Comparison of ENCODE assay signal across 14 cellular contexts in genomic region chr3:99170867-99171517, GRCh38.
DNase-seq lines count a peak whose midpoint lies in the region; ATAC-seq and TF ChIP-seq lines count a peak whose summit lies in the region.
"Had no signal": no experiment of that assay in that cellular context is flagged by ENCODE, and none has a peak within 500 bp of the region (broad histone marks: within the 10 kb centered on the region; RNA-seq: fewer than 3 reads in every experiment).

No MANE protein-coding gene starts in this region.

- CTCF ChIA-PET in activated naive CD4-positive, alpha-beta T cell treated with anti-CD3 and anti-CD28 coated beads for 36 hours (lab: Charles Lee), result interaction anchor here (1.1 kb wide), 1 partner anchor 173 kb away, joined by 3 read pairs; no protein-coding TSS in a partner anchor

- no peaks in the 10 kb centered on the region for H3K4me1 Mint-ChIP-seq in stimulated activated effector memory CD8-positive, alpha-beta T cell treated with anti-CD3 and anti-CD28 coated beads, Interleukin-12 subunit alpha, Interleukin-12 subunit beta, amount 100 ng/mL, for 72 hours
- no peaks in the 10 kb centered on the region for H3K4me1 Mint-ChIP-seq in activated naive CD4-positive, alpha-beta T cell treated with anti-CD3 and anti-CD28 coated beads for 36 hours (ENCODE audit: low read depth)
- H3K4me1 Mint-ChIP-seq: GM23338 had no signal

- H3K36me3 ChIP-seq in lower lobe of right lung, result no peaks in the 10 kb centered on the region

- no peaks in the 10 kb centered on the region for H3K36me3 Mint-ChIP-seq in stimulated activated effector memory CD8-positive, alpha-beta T cell treated with anti-CD3 and anti-CD28 coated beads, Interleukin-12 subunit alpha, Interleukin-12 subunit beta, amount 100 ng/mL, for 72 hours
- no peaks in the 10 kb centered on the region for H3K36me3 Mint-ChIP-seq in activated naive CD4-positive, alpha-beta T cell treated with anti-CD3 and anti-CD28 coated beads for 36 hours (ENCODE audit: low read depth)

- H3K4me1 ChIP-seq in lower lobe of right lung, result no peaks in the 10 kb centered on the region
- H3K4me1 ChIP-seq: Caco-2 had no signal

- H3K9me3 Mint-ChIP-seq in stimulated activated effector memory CD8-positive, alpha-beta T cell treated with anti-CD3 and anti-CD28 coated beads, Interleukin-12 subunit alpha, Interleukin-12 subunit beta, amount 100 ng/mL, for 72 hours, result peaks cover 2% of the 10 kb centered on the region
- peaks cover 4% of the 10 kb centered on the region for H3K9me3 Mint-ChIP-seq in activated naive CD4-positive, alpha-beta T cell treated with anti-CD3 and anti-CD28 coated beads for 36 hours
- H3K9me3 Mint-ChIP-seq: CD4-positive, alpha-beta T cell; GM23338; HFFc6 had no signal

- H3K4me3 Mint-ChIP-seq in stimulated activated effector memory CD8-positive, alpha-beta T cell treated with anti-CD3 and anti-CD28 coated beads, Interleukin-12 subunit alpha, Interleukin-12 subunit beta, amount 100 ng/mL, for 72 hours, result no peak overlapping the region
- H3K4me3 Mint-ChIP-seq in activated naive CD4-positive, alpha-beta T cell treated with anti-CD3 and anti-CD28 coated beads for 36 hours, result no peak overlapping the region
- H3K4me3 Mint-ChIP-seq: CD4-positive, alpha-beta T cell; GM23338; HFFc6 had no signal

- H3K9me3 ChIP-seq in lower lobe of right lung, result no peaks in the 10 kb centered on the region
- H3K9me3 ChIP-seq: Caco-2 had no signal

- peak; percentile 9 to 17 for ATAC-seq in lower lobe of right lung
- ATAC-seq in stimulated activated effector memory CD8-positive, alpha-beta T cell treated with anti-CD3 and anti-CD28 coated beads, Interleukin-12 subunit alpha, Interleukin-12 subunit beta, amount 100 ng/mL, for 72 hours, result peak; percentile 32
- ATAC-seq: GM23338, HCT116 had no signal

- no peak overlapping the region for H3K27ac ChIP-seq in lower lobe of right lung
- H3K27ac ChIP-seq: C4-2B had no signal

- DNase-seq in dedifferentiated amniotic fluid mesenchymal stem cell (ENCODE audit: extremely low spot score) (peak; percentile 6), lower lobe of right lung (no peak), Ammon's horn (ENCODE audit: low spot score) (no peak), NCI-H1092 (lab: John Stamatoyannopoulos, UW) (no peak)
- no peak for DNase-seq in stimulated activated effector memory CD8-positive, alpha-beta T cell treated with anti-CD3 and anti-CD28 coated beads, Interleukin-12 subunit alpha, Interleukin-12 subunit beta, amount 100 ng/mL, for 72 hours (ENCODE audit: low spot score in 2 of 2)
- DNase-seq in activated naive CD4-positive, alpha-beta T cell treated with anti-CD3 and anti-CD28 coated beads for 36 hours, result no peak
- DNase-seq: ACHN; Caco-2; CD4-positive, alpha-beta T cell; HFFc6; IMR-90 had no signal

- H3K4me3 ChIP-seq in lower lobe of right lung, result no peak overlapping the region
- H3K4me3 ChIP-seq: GM23338 had no signal

- H3K27me3 Mint-ChIP-seq in activated naive CD4-positive, alpha-beta T cell treated with anti-CD3 and anti-CD28 coated beads for 36 hours (ENCODE audit: low read depth), result peaks cover 2% of the 10 kb centered on the region
- H3K27me3 Mint-ChIP-seq: CD4-positive, alpha-beta T cell had no signal

- intact Hi-C loops in lower lobe of right lung (cut with DNase I), result no loop called here
- intact Hi-C loops in activated naive CD4-positive, alpha-beta T cell treated with anti-CD3 and anti-CD28 coated beads for 36 hours (cut with micrococcal nuclease), result loop anchor here (5.0 kb wide), 1 partner anchor 569 kb away; no protein-coding TSS in a partner anchor

- TF ChIP-seq CTCF in lower lobe of right lung (IDR thresholded peaks at IDR 0.05), result no peak

- H3K27me3 ChIP-seq in lower lobe of right lung (ENCODE audit: low read depth), result no peaks in the 10 kb centered on the region

- H3K27ac Mint-ChIP-seq in stimulated activated effector memory CD8-positive, alpha-beta T cell treated with anti-CD3 and anti-CD28 coated beads, Interleukin-12 subunit alpha, Interleukin-12 subunit beta, amount 100 ng/mL, for 72 hours, result no peak overlapping the region
- H3K27ac Mint-ChIP-seq in activated naive CD4-positive, alpha-beta T cell treated with anti-CD3 and anti-CD28 coated beads for 36 hours, result no peak overlapping the region
- H3K27ac Mint-ChIP-seq: CD4-positive, alpha-beta T cell; GM23338; HFFc6 had no signal
